Comparison of ENCODE assay signal across 32 cellular contexts in genomic region chr12:125129592-125130255, GRCh38. TPM values are rescaled to one million over a fixed set of nuclear protein-coding genes. Genes with fewer than 3 reads are reported as not detected.
DNase-seq lines count a peak whose midpoint lies in the region; ATAC-seq, FAIRE-seq and TF ChIP-seq lines count a peak whose summit lies in the region.
"Had no signal": no experiment of that assay in that cellular context is flagged by ENCODE, and none has a peak within 500 bp of the region (broad histone marks: within the 10 kb centered on the region; RNA-seq: fewer than 3 reads in every experiment).

No MANE protein-coding gene starts in this region.

- H3K27ac ChIP-seq in caudate nucleus (ENCODE audit: low read depth, low read length) (peak overlapping the region; percentile 80), left ventricle myocardium inferior (replicated peaks) (peak overlapping the region; percentile 76)
- H3K27ac ChIP-seq: esophagus muscularis mucosa, foreskin keratinocyte, hepatocyte, KMS-11, tibial nerve had no signal

- DNase-seq in GM12891 (ENCODE audit: insufficient read length, low spot score) (no peak), caudate nucleus (lab: John Stamatoyannopoulos, UW) (peak in 37 of 61 donors; percentile 6 to 82 (median 33)), left ventricle myocardium inferior (no peak), putamen (ENCODE audit: low spot score) (peak; percentile 55), GM10248 (ENCODE audit: extremely low spot score) (no peak), NCI-H2081 (lab: John Stamatoyannopoulos, UW) (no peak)
- DNase-seq: BE2C; CD8-positive, alpha-beta memory T cell; DMS153; foreskin keratinocyte; MG63; NCI-H1417 treated with DMSO at 0.1 percent for 48 hours; NCI-H2029 treated with DMSO at 0.1 percent for 48 hours; NCI-H526 treated with DMSO at 0.1 percent for 48 hours; retina; SHP77 treated with DMSO at 0.1 percent for 48 hours; stimulated activated CD4-positive, alpha-beta T cell treated with anti-CD3 and anti-CD28 coated beads, Interleukin-1b, Interleukin-23, amount 100 ng/mL, for 48 hours; T-helper 9 cell had no signal

- peaks cover 13% of the 10 kb centered on the region for H3K36me3 ChIP-seq in left ventricle myocardium inferior
- H3K36me3 ChIP-seq: MG63 had no signal

- CTCF ChIA-PET in GM10248 (lab: Yijun Ruan, JAX): interaction anchor here (0.9 to 1.0 kb wide), 2 partner anchors 19 to 223 kb away, joined by 3 read pairs; no protein-coding TSS in a partner anchor

- POLR2A ChIA-PET in GM10248 (lab: Yijun Ruan, JAX): no interaction called here

- H3K4me1 ChIP-seq in left ventricle myocardium inferior: peaks cover 21% of the 10 kb centered on the region
- H3K4me1 ChIP-seq: BE2C, esophagus muscularis mucosa, HAP-1, tibial nerve had no signal

- no peak for TF ChIP-seq CTCF in left ventricle myocardium inferior (IDR thresholded peaks at IDR 0.05; ENCODE audit: borderline replicate concordance)
- TF ChIP-seq CTCF in GM10248 (IDR thresholded peaks at IDR 0.05; ENCODE audit: control extremely low read depth, extremely low read depth, low read depth, missing control alignments): no peak

- no peaks in the 10 kb centered on the region for H3K27me3 ChIP-seq in left ventricle myocardium inferior (ENCODE audit: low read depth)
- H3K27me3 ChIP-seq: BE2C, esophagus muscularis mucosa, foreskin keratinocyte, hepatocyte, MG63, tibial nerve had no signal

- ATAC-seq in HG02852 (IDR thresholded peaks at IDR 0.05; ENCODE audit: unreplicated experiment) (no peak), GM21381 (IDR thresholded peaks at IDR 0.05; ENCODE audit: unreplicated experiment) (no peak)
- ATAC-seq: activated naive CD4-positive, alpha-beta T cell treated with anti-CD3 and anti-CD28 coated beads, Interleukin-2, amount 50 U/mL, for 72 hours; activated T-helper 17 cell treated with anti-CD3 and anti-CD28 coated beads, Interleukin-2, amount 50 U/mL, for 72 hours; foreskin keratinocyte; GM12878; natural killer cell treated with Interleukin-12 subunit alpha and Interleukin-12 subunit beta and Interleukin-15 and Interleukin-18, amount 100 ng/mL, for 72 hours; Panc1 had no signal

- H3K9me3 ChIP-seq in left ventricle myocardium inferior (replicated peaks): no peaks in the 10 kb centered on the region
- H3K9me3 ChIP-seq: BE2C, esophagus muscularis mucosa, HAP-1, MG63, tibial nerve had no signal

- intact Hi-C loops in left ventricle myocardium inferior (cut with micrococcal nuclease): no loop called here

- H3K4me3 ChIP-seq in left ventricle myocardium inferior: peak overlapping the region; percentile 40
- H3K4me3 ChIP-seq: esophagus muscularis mucosa, GM12878, HAP-1, hepatocyte, MG63, tibial nerve had no signal

- peak; percentile 5 for FAIRE-seq in GM12891 (lab: Jason Lieb, UNC)
- FAIRE-seq: astrocyte, endometrium, GM12878 had no signal

- TF ChIP-seq POLR2A in GM12891 (IDR thresholded peaks at IDR 0.05; ENCODE audit: low read depth, low read length): no peak

TF ChIP-seq in GM12891, 5 proteins besides CTCF, POLR2A, EP300 and RAD21:
- TF ChIP-seq POU2F2 (IDR thresholded peaks at IDR 0.05; ENCODE audit: low read depth, low read length) (no peak), SPI1 (IDR thresholded peaks at IDR 0.05; ENCODE audit: low read depth, low read length) (no peak), TAF1 (IDR thresholded peaks at IDR 0.05; ENCODE audit: low read depth, low read length) (no peak), POLR2AphosphoS5 (IDR thresholded peaks at IDR 0.05; ENCODE audit: low read depth, low read length) (no peak), PAX5 (IDR thresholded peaks at IDR 0.05; ENCODE audit: insufficient read depth, low read length, severe bottlenecking) (no peak)

RNA-seq across cellular contexts. Expression of gene TMEM132B, which starts 56.5 kb away (rescaled TPM):
- 0.26 TPM for polyA plus RNA-seq in GM12891 (2012; ENCODE audit: low read depth, missing spikeins)
- total RNA-seq in left ventricle myocardium inferior: 4.6 TPM
- total RNA-seq: activated naive CD4-positive, alpha-beta T cell treated with anti-CD3 and anti-CD28 coated beads, Interleukin-2, amount 50 U/mL, for 72 hours; activated T-helper 17 cell treated with anti-CD3 and anti-CD28 coated beads, Interleukin-2, amount 50 U/mL, for 72 hours; CD8-positive, alpha-beta memory T cell; natural killer cell treated with Interleukin-12 subunit alpha and Interleukin-12 subunit beta and Interleukin-15 and Interleukin-18, amount 100 ng/mL, for 72 hours had no signal
- polyA plus RNA-seq: CD8-positive, alpha-beta memory T cell had no signal

Comparison
In these comparisons a context has a peak if more than half of its experiments do, and no peak if none do; other contexts are left out.
1. DNase-seq: peak in caudate nucleus (37 of 61) and putamen (single experiment); none in GM12891 (single experiment), left ventricle myocardium inferior (single experiment), GM10248 (single experiment) and NCI-H2081 (0 of 2).